ENCODE assay signal across 31 cellular contexts in genomic region chr7:43754596-43754995, GRCh38.
"Had no signal": no experiment of that assay in that cellular context is flagged by ENCODE, and none has a peak within 500 bp of the region (broad histone marks: within the 10 kb centered on the region; RNA-seq: fewer than 3 reads in every experiment).

No MANE protein-coding gene starts in this region.

- H3K27me3 ChIP-seq: right atrium auricular region, thyroid gland, vagina had no signal

- H3K27ac Mint-ChIP-seq: endodermal cell; immature natural killer cell; mesothelial cell of epicardium; nephron; neural progenitor cell; stimulated activated effector memory CD8-positive, alpha-beta T cell treated with anti-CD3 and anti-CD28 coated beads, Interleukin-12 subunit alpha, Interleukin-12 subunit beta, amount 100 ng/mL, for 72 hours had no signal

- H2AFZ ChIP-seq: neural progenitor cell had no signal

- H3K4me3 ChIP-seq: gastroesophageal sphincter, heart right ventricle, left ventricle myocardium inferior, lower lobe of right lung, mucosa of descending colon, neural progenitor cell, prostate gland, right atrium auricular region, stomach, thyroid gland, vagina had no signal

- H3K27ac ChIP-seq: epithelial cell of prostate, foreskin keratinocyte, gastroesophageal sphincter, heart right ventricle, left ventricle myocardium inferior, lower lobe of right lung, neural progenitor cell, prostate gland, right atrium auricular region, stomach, thyroid gland, vagina had no signal

- DNase-seq: effector CD8-positive, alpha-beta T cell; endodermal cell; foreskin keratinocyte; heart right ventricle; hippocampal formation; immature natural killer cell; islet precursor cell; kidney glomerular epithelial cell; left colon; left ventricle myocardium inferior; lower lobe of right lung; mucosa of descending colon; naive thymus-derived CD4-positive, alpha-beta T cell; stimulated activated CD4-positive, alpha-beta T cell treated with anti-CD3 and anti-CD28 coated beads, Interleukin-2, amount 100 ng/mL, for 24 hours; stimulated activated CD4-positive, alpha-beta T cell treated with anti-CD3 and anti-CD28 coated beads, Interleukin-4, amount 100 ng/mL, for 24 hours; stimulated activated naive CD4-positive, alpha-beta T cell treated with Interleukin-2 at 50 U/mL for 16 hours; stomach; thyroid gland; trophoblast cell had no signal

- FAIRE-seq: colon had no signal

- H3K9me3 Mint-ChIP-seq: endodermal cell; immature natural killer cell; naive thymus-derived CD4-positive, alpha-beta T cell; nephron; stimulated activated effector memory CD8-positive, alpha-beta T cell treated with anti-CD3 and anti-CD28 coated beads, Interleukin-12 subunit alpha, Interleukin-12 subunit beta, amount 100 ng/mL, for 72 hours had no signal

- H3K4me3 Mint-ChIP-seq: endodermal cell; immature natural killer cell; mesothelial cell of epicardium; naive thymus-derived CD4-positive, alpha-beta T cell; nephron; neural progenitor cell; stimulated activated effector memory CD8-positive, alpha-beta T cell treated with anti-CD3 and anti-CD28 coated beads, Interleukin-12 subunit alpha, Interleukin-12 subunit beta, amount 100 ng/mL, for 72 hours had no signal

- ATAC-seq: esophagus mucosa; foreskin keratinocyte; gastroesophageal sphincter; heart right ventricle; left colon; lower lobe of right lung; mucosa of descending colon; naive thymus-derived CD4-positive, alpha-beta T cell; sciatic nerve; stimulated activated effector memory CD8-positive, alpha-beta T cell treated with anti-CD3 and anti-CD28 coated beads, Interleukin-12 subunit alpha, Interleukin-12 subunit beta, amount 100 ng/mL, for 72 hours had no signal

- H3K4me1 ChIP-seq: foreskin keratinocyte, prostate gland had no signal

- H3K36me3 ChIP-seq: gastroesophageal sphincter, heart right ventricle, left ventricle myocardium inferior, lower lobe of right lung, neural progenitor cell, prostate gland, right atrium auricular region, stomach, thyroid gland, vagina had no signal

- H3K9ac ChIP-seq: neural progenitor cell had no signal

- H3K4me2 ChIP-seq: neural progenitor cell had no signal

- H3K36me3 Mint-ChIP-seq: immature natural killer cell; mesothelial cell of epicardium; naive thymus-derived CD4-positive, alpha-beta T cell; neural progenitor cell; stimulated activated effector memory CD8-positive, alpha-beta T cell treated with anti-CD3 and anti-CD28 coated beads, Interleukin-12 subunit alpha, Interleukin-12 subunit beta, amount 100 ng/mL, for 72 hours had no signal

- H3K9me3 ChIP-seq: gastroesophageal sphincter, heart right ventricle, left ventricle myocardium inferior, lower lobe of right lung, mucosa of descending colon, prostate gland, right atrium auricular region, stomach, thyroid gland, vagina had no signal
